Comparison of ENCODE assay signal across 26 cellular contexts in genomic region chr5:19208397-19208796, GRCh38.
"Had no signal": no experiment of that assay in that cellular context is flagged by ENCODE, and none has a peak within 500 bp of the region (broad histone marks: within the 10 kb centered on the region; RNA-seq: fewer than 3 reads in every experiment).

No MANE protein-coding gene starts in this region.

- H3K9me3 ChIP-seq: adrenal gland, SJCRH30 had no signal

- H3K4me3 ChIP-seq: adrenal gland, SJCRH30, SK-N-MC had no signal

- H3K27ac ChIP-seq: adrenal gland, KMS-11, SJCRH30, SK-N-MC had no signal

- ATAC-seq: activated naive CD4-positive, alpha-beta T cell treated with anti-CD3 and anti-CD28 coated beads, Interleukin-2, amount 50 U/mL, for 72 hours; activated T-cell treated with anti-CD3 and anti-CD28 coated beads, Interleukin-2, amount 50 U/mL, for 4 hours; Panc1 had no signal

- H3K4me1 ChIP-seq: adrenal gland, SJCRH30 had no signal

- H3K27me3 ChIP-seq: adrenal gland, SJCRH30 had no signal

- H3K36me3 ChIP-seq: adrenal gland, SJCRH30 had no signal

- DNase-seq: activated CD4-positive, alpha-beta T cell treated with anti-CD3 and anti-CD28 coated beads, Interleukin-2, amount 10 ng/mL, durations not matched to agents 24 days and 14 days; activated CD4-positive, alpha-beta T cell treated with anti-CD3 and anti-CD28 coated beads, Interleukin-2, amount 50 U/mL, for 4 hours; activated CD8-positive, alpha-beta memory T cell treated with anti-CD3 and anti-CD28 coated beads, Interleukin-2, amount 50 U/mL, for 4 hours; activated gamma-delta T cell treated with Interleukin-2 at 50 U/mL for 16 hours; activated naive CD4-positive, alpha-beta T cell treated with anti-CD3 and anti-CD28 coated beads for 36 hours; activated T-cell treated with anti-CD3 and anti-CD28 coated beads for 4 hours; activated T-cell treated with anti-CD3 and anti-CD28 coated beads, Interleukin-2, amount 50 U/mL, for 4 hours; MM.1S; MV-4-11; NCI-H1092 treated with DMSO at 0.1 percent for 48 hours; NCI-H1417; NCI-H146; NCI-H187; NCI-H2029 treated with DMSO at 0.1 percent for 48 hours; NCI-H2107; NCI-H226; NCI-H510A treated with DMSO at 0.1 percent for 48 hours; NCI-H526 treated with DMSO at 0.1 percent for 48 hours; NCI-H774; SHP77; SJCRH30 had no signal
